ENCODE assay signal across 8 cellular contexts in the genomic region with DNA sequence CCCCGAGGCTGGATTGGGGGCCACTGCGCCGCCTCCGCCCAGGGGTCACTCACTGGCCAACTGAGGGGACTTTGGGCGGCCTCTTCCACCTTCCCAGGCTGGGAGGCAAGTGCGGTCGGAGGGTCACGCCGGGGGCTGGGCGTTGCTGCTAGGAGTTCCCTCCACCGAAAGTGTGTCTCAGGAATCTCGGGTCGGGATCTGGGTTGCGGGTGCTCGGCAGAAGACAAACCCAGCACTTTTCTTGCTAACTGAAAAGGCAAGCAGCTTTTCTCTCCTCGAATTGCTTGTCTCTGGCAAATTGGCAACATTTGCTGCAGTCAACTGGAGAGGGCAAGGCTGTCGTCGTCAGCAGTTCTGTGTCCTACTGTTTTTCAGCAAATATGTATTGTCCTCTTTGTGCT. TPM values are rescaled to one million over a fixed set of nuclear protein-coding genes. Genes with fewer than 3 reads are reported as not detected.
DNase-seq lines count a peak whose midpoint lies in the region; ATAC-seq and TF ChIP-seq lines count a peak whose summit lies in the region.

No MANE protein-coding gene starts in this region.

- ATAC-seq in HG03095 (IDR thresholded peaks at IDR 0.05; ENCODE audit: unreplicated experiment) = no peak
- no peak for ATAC-seq in HG02981 (IDR thresholded peaks at IDR 0.05; ENCODE audit: unreplicated experiment)

- DNase-seq in DMS53 treated with DMSO at 0.1 percent for 48 hours (lab: John Stamatoyannopoulos, UW; ENCODE audit: unreplicated experiment) = peak; percentile 9
- peak; percentile 26 for DNase-seq in HuH-7.5 (ENCODE audit: low spot score)
- DNase-seq in astrocyte of the cerebellum (ENCODE audit: low read depth) = no peak
- DNase-seq in inferior parietal cortex (ENCODE audit: extremely low spot score) = peak; percentile 42
- DNase-seq in spleen = no peak
- DNase-seq in stimulated activated CD8-positive, alpha-beta memory T cell treated with anti-CD3 and anti-CD28 coated beads, Interleukin-4, amount 100 ng/mL, for 48 hours = no peak

- H3K27ac ChIP-seq in spleen = peak overlapping the region; percentile 63 to 89 (median 86)

- intact Hi-C loops in spleen (cut with DNase I; ENCODE audit: low total_unique reads) = loop anchor here (10.0 kb wide), 1 partner anchor 62 kb away; the partner anchor contains the start of gene BLOC1S6

- no peak for TF ChIP-seq POLR2A in spleen (IDR thresholded peaks at IDR 0.05)

- H3K27me3 ChIP-seq in spleen (replicated peaks in 1 of 7) = peaks cover 0 to 22% (median 0%) of the 10 kb centered on the region in 7 donors

- H3K36me3 ChIP-seq in spleen = peaks cover 0 to 3% (median 0%) of the 10 kb centered on the region in 6 donors

- TF ChIP-seq CTCF in astrocyte of the cerebellum (IDR thresholded peaks at IDR 0.05; ENCODE audit: low read depth, low read length, missing control alignments) (no peak), spleen (IDR thresholded peaks at IDR 0.05 in 8 of 11, conservative IDR thresholded peaks at IDR 0.05 in 3 of 11) (no peak)

- in situ Hi-C loops in astrocyte of the cerebellum (cut with HindIII; ENCODE audit: low sequenced_read_pairs) = no loop called here

- 0 to 9% (median 2%) methylated on average over 3 to 18 of the region's 18 CpGs for WGBS in spleen, 5 donors

- no peaks in the 10 kb centered on the region for H3K9me3 ChIP-seq in spleen

- peaks cover 8 to 58% (median 31%) of the 10 kb centered on the region in 6 donors for H3K4me1 ChIP-seq in spleen

- H3K4me3 ChIP-seq in astrocyte of the cerebellum (ENCODE audit: low read depth, low read length) (peak overlapping the region; percentile 72), spleen (peak overlapping the region; percentile 73 to 92 (median 79))

RNA-seq across cellular contexts. Expression of gene SLC30A4, which starts 0.4 kb away (rescaled TPM):
- total RNA-seq in spleen = 10 to 100 TPM in 3 of 7 donors, 1 to 10 TPM in 4; 6.8 to 11.8 (median 8.9) TPM
- 1 to 10 TPM; 1.0 to 2.4 (median 1.3) TPM for polyA plus RNA-seq in spleen

Comparison
In these comparisons a context has a peak if more than half of its experiments do, and no peak if none do; other contexts are left out.
1. DNase-seq: peak in DMS53 treated with DMSO at 0.1 percent for 48 hours (single experiment), HuH-7.5 (single experiment) and inferior parietal cortex (single experiment); none in astrocyte of the cerebellum (single experiment), spleen (single experiment) and stimulated activated CD8-positive, alpha-beta memory T cell treated with anti-CD3 and anti-CD28 coated beads, Interleukin-4, amount 100 ng/mL, for 48 hours (single experiment).